Comparison of ENCODE assay signal across 20 cellular contexts in the genomic region with DNA sequence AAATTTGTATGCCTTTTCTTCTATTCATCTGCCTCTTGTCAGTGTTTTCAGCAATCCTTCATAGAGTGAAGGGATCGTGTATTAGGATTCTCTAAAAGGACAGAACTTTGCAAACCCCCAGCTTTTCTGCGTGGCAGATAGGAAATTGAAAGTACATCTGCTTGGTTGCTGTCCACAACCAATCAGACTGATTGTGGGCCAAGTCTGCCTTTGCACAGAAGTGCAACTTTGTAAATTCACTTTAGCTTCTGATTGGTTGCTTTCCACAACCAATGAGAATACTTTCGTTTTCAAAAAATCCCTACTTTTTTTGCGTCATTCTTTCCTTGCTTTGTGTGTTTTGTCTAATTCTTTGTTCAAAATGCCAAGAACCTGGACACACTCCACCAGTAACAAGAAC.
A peak's percentile ranks its signal among the peaks of the same experiment; 100 is the strongest.
DNase-seq lines count a peak whose midpoint lies in the region; ATAC-seq and TF ChIP-seq lines count a peak whose summit lies in the region.
"Had no signal": no experiment of that assay in that cellular context is flagged by ENCODE, and none has a peak within 500 bp of the region (broad histone marks: within the 10 kb centered on the region; RNA-seq: fewer than 3 reads in every experiment).

No MANE protein-coding gene starts in this region.

- no peaks in the 10 kb centered on the region for H3K9me1 ChIP-seq in IMR-90 (ENCODE audit: insufficient read depth, low read length)

- H3K56ac ChIP-seq in IMR-90 (ENCODE audit: extremely low read depth, insufficient read depth, low read length), result no peak overlapping the region

- dilution Hi-C loops in IMR-90 (cut with HindIII; ENCODE audit: low sequenced_read_pairs, unreplicated experiment), result no loop called here

- H3K27me3 ChIP-seq in IMR-90 (ENCODE audit: control insufficient read depth, insufficient read depth, low read length), result no peaks in the 10 kb centered on the region
- peaks cover 2% of the 10 kb centered on the region for H3K27me3 ChIP-seq in effector memory CD4-positive, alpha-beta T cell (replicated peaks; ENCODE audit: control insufficient read depth, insufficient read depth, low read length, poor library complexity, severe bottlenecking)
- H3K27me3 ChIP-seq: SJCRH30 had no signal

- intact Hi-C loops in IMR-90 (cut with micrococcal nuclease), result no loop called here

- no peak overlapping the region for H3K23ac ChIP-seq in IMR-90 (ENCODE audit: low read depth, low read length)

- no peak overlapping the region for H2AK9ac ChIP-seq in IMR-90 (replicated peaks; ENCODE audit: low read depth, low read length, poor library complexity)

- CTCF ChIA-PET in IMR-90 (lab: Yijun Ruan, JAX), result no interaction called here

- 80% methylated on average over 1 of the region's 4 CpGs; no CpG with 5 or more reads in 1 of the 2 experiments for WGBS in IMR-90 (ENCODE audit: extremely low coverage in 2 of 2, insufficient read length in 1 of 2), 2 experiments

- TF ChIP-seq CTCF in IMR-90 (conservative IDR thresholded peaks at IDR 0.05; ENCODE audit: low read depth, low read length) (no peak), fibroblast of the aortic adventitia (IDR thresholded peaks at IDR 0.05; ENCODE audit: insufficient read depth, low read length) (no peak)

- H3K4ac ChIP-seq in IMR-90 (ENCODE audit: low read depth, low read length), result no peak overlapping the region

- TF ChIP-seq RAD21 in IMR-90 (IDR thresholded peaks at IDR 0.05; ENCODE audit: low read length), result no peak

- no peak overlapping the region for H3K18ac ChIP-seq in IMR-90 (ENCODE audit: low read depth, low read length)

- H3K14ac ChIP-seq in IMR-90 (replicated peaks; ENCODE audit: low read depth, low read length), result no peak overlapping the region

- H3K36me3 ChIP-seq in IMR-90 (ENCODE audit: control insufficient read depth, insufficient read depth, low read length), result no peaks in the 10 kb centered on the region
- H3K36me3 ChIP-seq in effector memory CD4-positive, alpha-beta T cell (ENCODE audit: control insufficient read depth, insufficient read depth, low read length), result no peaks in the 10 kb centered on the region
- H3K36me3 ChIP-seq: SJCRH30 had no signal

- H2BK20ac ChIP-seq in IMR-90 (ENCODE audit: low read depth, low read length), result no peak overlapping the region

- in situ Hi-C loops in IMR-90 (cut with MboI; ENCODE audit: low sequenced_read_pairs), result no loop called here

- no peaks in the 10 kb centered on the region for H3K4me1 ChIP-seq in IMR-90 (ENCODE audit: control insufficient read depth, insufficient read depth, low read length)
- H3K4me1 ChIP-seq in effector memory CD4-positive, alpha-beta T cell (ENCODE audit: control insufficient read depth, insufficient read depth, low read length, poor library complexity, severe bottlenecking), result no peaks in the 10 kb centered on the region

- H3K9ac ChIP-seq in IMR-90 (ENCODE audit: low read depth, low read length), result no peak overlapping the region

- no peak overlapping the region for H4K8ac ChIP-seq in IMR-90 (ENCODE audit: low read depth in 2 of 2, low read length in 2 of 2)

- BruUV-seq in IMR-90 (replicated peaks; lab: Mats Ljungman, UMichigan), result no TSS peak

- H3K4me2 ChIP-seq in IMR-90 (ENCODE audit: low read depth, low read length), result no peak overlapping the region

- H2BK120ac ChIP-seq in IMR-90 (ENCODE audit: low read depth, low read length), result no peak overlapping the region

- H2AFZ ChIP-seq in IMR-90 (replicated peaks; ENCODE audit: low read length, poor library complexity), result no peak overlapping the region

- no peaks in the 10 kb centered on the region for H4K20me1 ChIP-seq in IMR-90 (ENCODE audit: insufficient read depth, low read length)

- TF ChIP-seq POLR2A in IMR-90 (IDR thresholded peaks at IDR 0.05; ENCODE audit: low read depth, low read length), result no peak

- H3K4me3 ChIP-seq in IMR-90 (ENCODE audit: insufficient read depth, low read depth, low read length), result no peak overlapping the region
- H3K4me3 ChIP-seq in fibroblast of the aortic adventitia (ENCODE audit: low read depth, low read length), result no peak overlapping the region
- no peak overlapping the region for H3K4me3 ChIP-seq in effector memory CD4-positive, alpha-beta T cell (ENCODE audit: insufficient read depth, low read depth, low read length, poor library complexity, severe bottlenecking)
- H3K4me3 ChIP-seq: SJCRH30 had no signal

- POLR2A ChIA-PET in IMR-90 (lab: Charles Lee; ENCODE audit: unreplicated experiment), result no interaction called here

- ATAC-seq in IMR-90 (ENCODE audit: low read depth) (0 out of 2 replicates have a peak, but pooled peaks have one; percentile 24), GM21526 (IDR thresholded peaks at IDR 0.05; ENCODE audit: low FRiP score, unreplicated experiment) (no peak), HG03378 (IDR thresholded peaks at IDR 0.05; ENCODE audit: unreplicated experiment) (no peak), HG02588 (IDR thresholded peaks at IDR 0.05; ENCODE audit: unreplicated experiment) (no peak)
- ATAC-seq: CD8-positive, alpha-beta T cell; HepG2 had no signal

- H2AK5ac ChIP-seq in IMR-90 (ENCODE audit: low read depth, low read length), result no peak overlapping the region

- DNase-seq in EH (ENCODE audit: low read depth) (peak; percentile 4), IMR-90 (peak; percentile 6), RPMI8226 (peak; percentile 7), fibroblast of the aortic adventitia (ENCODE audit: low read depth) (peak; percentile 1)
- DNase-seq in effector memory CD4-positive, alpha-beta T cell, result no peak
- DNase-seq: CD8-positive, alpha-beta T cell; DMS79; HCEC 1CT; MV-4-11; NCI-H1417; NCI-H1930; NCI-H2171; NCI-H446; NK-92 treated with Interleukin-12 subunit alpha and Interleukin-12 subunit beta, amount 100 ng/mL, for 24 hours; SJCRH30; T-helper 9 cell had no signal

- no peak overlapping the region for H2BK15ac ChIP-seq in IMR-90 (ENCODE audit: low read depth, low read length)

- no peaks in the 10 kb centered on the region for H3K9me3 ChIP-seq in IMR-90 (ENCODE audit: control insufficient read depth, insufficient read depth, low read length)
- H3K9me3 ChIP-seq in effector memory CD4-positive, alpha-beta T cell (ENCODE audit: control insufficient read depth, low read length), result no peaks in the 10 kb centered on the region
- H3K9me3 ChIP-seq: SJCRH30 had no signal

- no peaks in the 10 kb centered on the region for H3K79me1 ChIP-seq in IMR-90 (ENCODE audit: low read depth in 1 of 2, low read length in 2 of 2)

- H2BK5ac ChIP-seq in IMR-90 (ENCODE audit: low read depth, low read length, poor library complexity, severe bottlenecking), result no peak overlapping the region

- H4K5ac ChIP-seq in IMR-90 (ENCODE audit: low read depth, low read length), result no peak overlapping the region

- H3K27ac ChIP-seq in IMR-90 (ENCODE audit: insufficient read depth, low read length), result no peak overlapping the region
- no peak overlapping the region for H3K27ac ChIP-seq in effector memory CD4-positive, alpha-beta T cell (ENCODE audit: insufficient read depth, low read length, poor library complexity, severe bottlenecking)
- H3K27ac ChIP-seq: SJCRH30 had no signal

- H4K91ac ChIP-seq in IMR-90 (ENCODE audit: insufficient read depth, low read depth, low read length), result no peak overlapping the region

TF ChIP-seq in IMR-90, 13 proteins besides CTCF, POLR2A, EP300 and RAD21:
- TF ChIP-seq ELK1 (IDR thresholded peaks at IDR 0.05; ENCODE audit: borderline replicate concordance, low read depth, low read length) (no peak), RFX5 (IDR thresholded peaks at IDR 0.05; ENCODE audit: low read depth, low read length) (no peak), SMC3 (IDR thresholded peaks at IDR 0.05; ENCODE audit: low read depth, low read length) (no peak), MAFK (IDR thresholded peaks at IDR 0.05; ENCODE audit: low read depth, low read length) (no peak), USF2 (IDR thresholded peaks at IDR 0.05; ENCODE audit: low read depth, low read length) (no peak), FOS (IDR thresholded peaks at IDR 0.05; ENCODE audit: low read depth, low read length) (no peak), NFE2L2 (IDR thresholded peaks at IDR 0.05; ENCODE audit: low read depth, low read length) (no peak), CHD1 (IDR thresholded peaks at IDR 0.05; ENCODE audit: low read depth, low read length) (no peak), CEBPB (IDR thresholded peaks at IDR 0.05; ENCODE audit: low read depth, low read length) (no peak), BHLHE40 (IDR thresholded peaks at IDR 0.05; ENCODE audit: low read depth, low read length) (no peak), MXI1 (IDR thresholded peaks at IDR 0.05; ENCODE audit: borderline replicate concordance, low read depth, low read length) (no peak), RCOR1 (IDR thresholded peaks at IDR 0.05; ENCODE audit: insufficient replicate concordance, low read length) (no peak), MAZ (IDR thresholded peaks at IDR 0.05; ENCODE audit: borderline replicate concordance, low read depth, low read length) (no peak)
TF ChIP-seq in IMR-90: peak in this region for 0.

Comparison
In these comparisons a context has a peak if more than half of its experiments do, and no peak if none do; other contexts are left out.
1. DNase-seq: peak in EH (single experiment), IMR-90 (single experiment), RPMI8226 (single experiment) and fibroblast of the aortic adventitia (single experiment); none in effector memory CD4-positive, alpha-beta T cell (0 of 3).